ENCODE assay signal across 8 cellular contexts in genomic region chr2:178480227-178481181, GRCh38. TPM values are rescaled to one million over a fixed set of nuclear protein-coding genes. Genes with fewer than 3 reads are reported as not detected.
A peak's percentile ranks its signal among the peaks of the same experiment; 100 is the strongest.
DNase-seq lines count a peak whose midpoint lies in the region; ATAC-seq, FAIRE-seq and TF ChIP-seq lines count a peak whose summit lies in the region.

Gene PLEKHA3, plus strand, starts transcription at chr2:178480457. Its CDS starts 413 bp downstream, at chr2:178480870.

- CTCF ChIA-PET in endothelial cell of umbilical vein (lab: Charles Lee), result interaction anchor here (1.2 kb wide), 2 partner anchors 42 to 66 kb away, joined by 3 to 8 read pairs; no protein-coding TSS in a partner anchor

- intact Hi-C loops in endothelial cell of umbilical vein (cut with micrococcal nuclease), result loop anchor here (1.0 to 10.0 kb wide), 4 partner anchors 43 to 782 kb away; partner anchors contain the start of gene SESTD1

- DNase-seq in D341Med (ENCODE audit: low spot score) (peak; percentile 90), endothelial cell of umbilical vein (ENCODE audit: low read depth, low spot score) (peak; percentile 97), middle frontal gyrus (ENCODE audit: extremely low spot score, low spot score) (peak; percentile 91)
- peak; percentile 86 for DNase-seq in activated CD8-positive, alpha-beta memory T cell treated with anti-CD3 and anti-CD28 coated beads, Interleukin-2, amount 50 U/mL, for 48 hours
- DNase-seq in stimulated activated CD8-positive, alpha-beta memory T cell treated with anti-CD3 and anti-CD28 coated beads, Interleukin-2, amount 100 ng/mL, for 48 hours (ENCODE audit: low read depth in 2 of 2), result peak; percentile 73 to 75

- peak within 1 kb of the TSS; percentile 57 for H3K9ac ChIP-seq in HUES48 (ENCODE audit: low read depth, low read length)
- peak within 1 kb of the TSS; percentile 93 for H3K9ac ChIP-seq in OCI-LY3 (ENCODE audit: low read length)
- H3K9ac ChIP-seq in endothelial cell of umbilical vein (replicated peaks; ENCODE audit: extremely low read depth, insufficient read depth, low read length), result peak within 1 kb of the TSS; percentile 70

- peak within 1 kb of the TSS; percentile 78 for H3K27ac ChIP-seq in HUES48 (ENCODE audit: low read depth, low read length)
- peak within 1 kb of the TSS; percentile 28 for H3K27ac ChIP-seq in OCI-LY3 (ENCODE audit: low read length)
- peak within 1 kb of the TSS; percentile 42 for H3K27ac ChIP-seq in endothelial cell of umbilical vein (ENCODE audit: insufficient read depth, low read depth, low read length)

- H3K4me2 ChIP-seq in OCI-LY3 (ENCODE audit: low read length) (peak within 1 kb of the TSS; percentile 91), endothelial cell of umbilical vein (ENCODE audit: insufficient read depth, low read length) (peak within 1 kb of the TSS; percentile 98)

- H3K9me3 ChIP-seq in HUES48 (ENCODE audit: control insufficient read depth, insufficient read depth, low read length), result no peaks in the 10 kb centered on the region
- no peaks in the 10 kb centered on the region for H3K9me3 ChIP-seq in OCI-LY3 (ENCODE audit: insufficient read depth, low read length)
- no peaks in the 10 kb centered on the region for H3K9me3 ChIP-seq in endothelial cell of umbilical vein (replicated peaks; ENCODE audit: control insufficient read depth, insufficient read depth, low read length)

- H3K4me3 ChIP-seq in HUES48 (ENCODE audit: low read depth, low read length) (peak within 1 kb of the TSS; percentile 78), OCI-LY3 (ENCODE audit: low read length) (peak within 1 kb of the TSS; percentile 97), endothelial cell of umbilical vein (replicated peaks in 1 of 3; ENCODE audit: insufficient read depth in 1 of 3, low read depth in 1 of 3, low read length in 3 of 3) (peak within 1 kb of the TSS; percentile 62 to 91 (median 90))

- H3K9me1 ChIP-seq in endothelial cell of umbilical vein (replicated peaks; ENCODE audit: control insufficient read depth, extremely low read depth, insufficient read depth, low read length), result no peaks in the 10 kb centered on the region

- H3K4me1 ChIP-seq in HUES48 (ENCODE audit: control insufficient read depth, insufficient read depth, low read length), result peaks cover 17% of the 10 kb centered on the region
- peaks cover 34% of the 10 kb centered on the region for H3K4me1 ChIP-seq in OCI-LY3 (ENCODE audit: low read length)
- H3K4me1 ChIP-seq in endothelial cell of umbilical vein (ENCODE audit: control insufficient read depth, extremely low read depth, insufficient read depth, low read length), result peaks cover 37% of the 10 kb centered on the region

- POLR2A ChIA-PET in endothelial cell of umbilical vein (lab: Charles Lee), result interaction anchor here (1.4 kb wide), 1 partner anchor 29 kb away, joined by 10 read pairs; the partner anchor contains the start of genes PJVK and PRKRA

- H3K36me3 ChIP-seq in HUES48 (ENCODE audit: control insufficient read depth, insufficient read depth, low read length), result no peaks in the 10 kb centered on the region
- H3K36me3 ChIP-seq in OCI-LY3 (replicated peaks; ENCODE audit: low read depth, low read length), result no peaks in the 10 kb centered on the region
- no peaks in the 10 kb centered on the region for H3K36me3 ChIP-seq in endothelial cell of umbilical vein (ENCODE audit: control insufficient read depth in 2 of 2, extremely low read depth in 1 of 2, insufficient read depth in 2 of 2, low read length in 2 of 2)

- no peak for TF ChIP-seq CTCF in OCI-LY3 (IDR thresholded peaks at IDR 0.05; ENCODE audit: low read depth, low read length)
- TF ChIP-seq CTCF in endothelial cell of umbilical vein (IDR thresholded peaks at IDR 0.05; ENCODE audit: extremely low read depth in 1 of 2, insufficient read depth in 1 of 2, low read depth in 1 of 2, low read length in 2 of 2), result no peak

- H2AFZ ChIP-seq in OCI-LY3 (ENCODE audit: low read depth, low read length) (peak within 1 kb of the TSS; percentile 69), endothelial cell of umbilical vein (ENCODE audit: low read depth, low read length) (peak within 1 kb of the TSS; percentile 52)

- dilution Hi-C loops in endothelial cell of umbilical vein (cut with MboI; ENCODE audit: extremely low pct_ligation_motif_present, low sequenced_read_pairs), result no loop called here

- BruUV-seq in endothelial cell of umbilical vein (replicated peaks; lab: Mats Ljungman, UMichigan), result no TSS peak

- H4K20me1 ChIP-seq in OCI-LY3 (ENCODE audit: insufficient read depth, low read length) (peaks cover 25% of the 10 kb centered on the region), endothelial cell of umbilical vein (replicated peaks; ENCODE audit: control insufficient read depth, extremely low read depth, insufficient read depth, low read length) (no peaks in the 10 kb centered on the region)

- peak; percentile 65 for TF ChIP-seq POLR2A in endothelial cell of umbilical vein (IDR thresholded peaks at IDR 0.05; ENCODE audit: low read depth, low read length)

- FAIRE-seq in endothelial cell of umbilical vein (lab: Jason Lieb, UNC), result peak; percentile 89

- peaks cover 9% of the 10 kb centered on the region; the same call in 1 of the 2 replicates for H3K27me3 ChIP-seq in HUES48 (ENCODE audit: control insufficient read depth, insufficient read depth, low read length)
- no peaks in the 10 kb centered on the region for H3K27me3 ChIP-seq in OCI-LY3 (ENCODE audit: low read depth, low read length)
- no peaks in the 10 kb centered on the region for H3K27me3 ChIP-seq in endothelial cell of umbilical vein (ENCODE audit: control insufficient read depth in 2 of 2, insufficient read depth in 2 of 2, low read length in 2 of 2)

- peak; percentile 64 for ATAC-seq in GM21423 (IDR thresholded peaks at IDR 0.05; ENCODE audit: unreplicated experiment)

- H3K79me2 ChIP-seq in OCI-LY3 (ENCODE audit: low read length) (peaks cover 53% of the 10 kb centered on the region), endothelial cell of umbilical vein (ENCODE audit: control insufficient read depth, insufficient read depth, low read length) (peaks cover 49% of the 10 kb centered on the region)

TF ChIP-seq in endothelial cell of umbilical vein, 7 proteins besides CTCF, POLR2A, EP300 and RAD21:
- TF ChIP-seq POLR2AphosphoS5 (IDR thresholded peaks at IDR 0.05; ENCODE audit: insufficient read depth, low read depth, low read length) (peak; percentile 71), GATA2 (IDR thresholded peaks at IDR 0.05; ENCODE audit: insufficient read depth, insufficient read length, low read depth, low read length) (no peak)

RNA-seq across cellular contexts. Expression of gene PLEKHA3, which starts in this region (rescaled TPM):
- total RNA-seq in endothelial cell of umbilical vein, result 24.6 and 26.6 TPM in 2 replicates
- 2.7 and 4.1 TPM in 2 replicates for polyA plus RNA-seq in endothelial cell of umbilical vein
- polyA plus RNA-seq in endothelial cell of umbilical vein (2011; cell fraction: cytosol; rRNA removed), result 8.2 and 9.5 TPM in 2 replicates
- polyA plus RNA-seq in endothelial cell of umbilical vein (2011; cell fraction: nucleus; rRNA removed), result 5.2 and 10.8 TPM in 2 replicates
- polyA plus RNA-seq in endothelial cell of umbilical vein (2012), result 11.3 and 15.2 TPM in 2 replicates
- 7.1 and 10.3 TPM in 2 replicates for polyA minus RNA-seq in endothelial cell of umbilical vein
- 3.6 TPM for polyA minus RNA-seq in endothelial cell of umbilical vein (2011; cell fraction: cytosol; rRNA and poly(A)+ RNA removed)
- polyA minus RNA-seq in endothelial cell of umbilical vein (2011; cell fraction: nucleus; rRNA and poly(A)+ RNA removed), result 7.2 and 9.5 TPM in 2 replicates

Comparison
In these comparisons a context has a peak if more than half of its experiments do, and no peak if none do; other contexts are left out.
1. Peak in every context shown above with its lines: DNase-seq, ATAC-seq, H3K4me3 ChIP-seq and H3K27ac ChIP-seq.
2. H3K27ac ChIP-seq: peak in every context shown above with its lines; median percentile 78 in HUES48; 42 in endothelial cell of umbilical vein; 28 in OCI-LY3.